In the genomic region with DNA sequence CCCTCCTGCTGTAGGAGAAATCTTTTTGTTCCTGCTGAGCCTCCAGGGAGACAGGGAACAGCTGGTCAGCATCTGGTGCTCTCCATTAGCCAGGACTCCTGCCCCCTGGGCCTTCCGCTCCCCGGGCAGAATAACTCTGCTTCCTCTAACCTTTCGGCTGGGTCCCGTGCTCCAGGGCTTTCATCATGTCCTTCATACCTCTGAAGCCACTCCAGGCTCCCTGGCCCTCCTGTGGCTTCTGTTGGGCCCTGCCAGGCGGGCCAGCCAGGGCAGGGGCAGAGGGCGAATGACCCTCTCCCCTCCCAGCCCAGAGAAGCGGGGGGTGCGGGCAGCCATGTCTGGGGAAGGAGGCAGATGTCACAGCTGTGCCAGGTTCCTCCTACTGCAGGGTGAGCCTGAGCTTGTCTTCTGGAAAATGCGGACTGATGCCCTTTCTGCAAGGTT, we compare ENCODE assay signal across 13 cellular contexts.
DNase-seq lines count a peak whose midpoint lies in the region; ATAC-seq and TF ChIP-seq lines count a peak whose summit lies in the region.
"Had no signal": no experiment of that assay in that cellular context is flagged by ENCODE, and none has a peak within 500 bp of the region (broad histone marks: within the 10 kb centered on the region; RNA-seq: fewer than 3 reads in every experiment).

No MANE protein-coding gene starts in this region.

- no peaks in the 10 kb centered on the region for H3K36me3 Mint-ChIP-seq in activated T-cell treated with anti-CD3 and anti-CD28 coated beads, Interleukin-2, amount 50 U/mL, for 4 hours (ENCODE audit: insufficient read depth)
- H3K36me3 Mint-ChIP-seq in activated T-helper 17 cell treated with anti-CD3 and anti-CD28 coated beads, Interleukin-2, amount 50 U/mL, for 72 hours (ENCODE audit: low read depth), result no peaks in the 10 kb centered on the region

- peak overlapping the region; percentile 43 for H4K8ac ChIP-seq in mesenchymal stem cell (ENCODE audit: low read length)

- TF ChIP-seq CTCF in AG09319 (IDR thresholded peaks at IDR 0.05; ENCODE audit: low read depth, low read length), result no peak

- ATAC-seq in activated T-cell treated with anti-CD3 and anti-CD28 coated beads, Interleukin-2, amount 50 U/mL, for 4 hours, result no peak
- ATAC-seq in activated T-helper 17 cell treated with anti-CD3 and anti-CD28 coated beads, Interleukin-2, amount 50 U/mL, for 72 hours (replicated peaks), result no peak
- ATAC-seq: effector memory CD8-positive, alpha-beta T cell had no signal

- peaks cover 8% of the 10 kb centered on the region for H3K27me3 Mint-ChIP-seq in activated T-cell treated with anti-CD3 and anti-CD28 coated beads, Interleukin-2, amount 50 U/mL, for 4 hours (ENCODE audit: low read depth)
- H3K27me3 Mint-ChIP-seq in activated T-helper 17 cell treated with anti-CD3 and anti-CD28 coated beads, Interleukin-2, amount 50 U/mL, for 72 hours, result peaks cover 9% of the 10 kb centered on the region

- H3K27me3 ChIP-seq in MG63, result no peaks in the 10 kb centered on the region
- peaks cover 81 to 82% of the 10 kb centered on the region in 2 experiments for H3K27me3 ChIP-seq in mesenchymal stem cell (ENCODE audit: control insufficient read depth in 1 of 2, insufficient read depth in 1 of 2, low read length in 2 of 2)

- no peak overlapping the region for H3K4ac ChIP-seq in mesenchymal stem cell (ENCODE audit: low read depth in 1 of 2, low read length in 2 of 2)

- no peak overlapping the region for H3K9ac ChIP-seq in mesenchymal stem cell (ENCODE audit: low read length)

- H3K18ac ChIP-seq in mesenchymal stem cell (ENCODE audit: low read depth in 1 of 2, low read length in 2 of 2), result no peak overlapping the region

- no peaks in the 10 kb centered on the region for H3K9me3 Mint-ChIP-seq in activated T-cell treated with anti-CD3 and anti-CD28 coated beads, Interleukin-2, amount 50 U/mL, for 4 hours
- H3K9me3 Mint-ChIP-seq in activated T-helper 17 cell treated with anti-CD3 and anti-CD28 coated beads, Interleukin-2, amount 50 U/mL, for 72 hours, result no peaks in the 10 kb centered on the region
- H3K9me3 Mint-ChIP-seq: effector memory CD8-positive, alpha-beta T cell; nephron progenitor cell had no signal

- H3K14ac ChIP-seq in mesenchymal stem cell (ENCODE audit: low read length in 2 of 2), result no peak overlapping the region

- H3K79me1 ChIP-seq in mesenchymal stem cell (replicated peaks; ENCODE audit: low read length, poor library complexity, severe bottlenecking), result no peaks in the 10 kb centered on the region

- no peak overlapping the region for H2BK5ac ChIP-seq in mesenchymal stem cell (ENCODE audit: low read depth, low read length, poor library complexity, severe bottlenecking)

- H3K36me3 ChIP-seq in MG63 (no peaks in the 10 kb centered on the region), mesenchymal stem cell (ENCODE audit: control insufficient read depth in 1 of 2, insufficient read depth in 2 of 2, low read depth in 1 of 2, low read length in 2 of 2) (no peaks in the 10 kb centered on the region)
- H3K36me3 ChIP-seq: brain microvascular endothelial cell had no signal

- WGBS in mesenchymal stem cell, result 59% methylated on average over 7 of the region's 9 CpGs

- no peak overlapping the region for H3K4me3 ChIP-seq in MG63
- H3K4me3 ChIP-seq in mesenchymal stem cell (ENCODE audit: insufficient read depth in 1 of 2, low read depth in 1 of 2, low read length in 2 of 2), result no peak overlapping the region

- no peaks in the 10 kb centered on the region for H3K4me1 Mint-ChIP-seq in activated T-cell treated with anti-CD3 and anti-CD28 coated beads, Interleukin-2, amount 50 U/mL, for 4 hours (ENCODE audit: low read depth)
- no peaks in the 10 kb centered on the region for H3K4me1 Mint-ChIP-seq in activated T-helper 17 cell treated with anti-CD3 and anti-CD28 coated beads, Interleukin-2, amount 50 U/mL, for 72 hours

- no peak overlapping the region for H3K27ac ChIP-seq in mesenchymal stem cell (ENCODE audit: low read length, poor library complexity, severe bottlenecking)
- H3K27ac ChIP-seq: brain microvascular endothelial cell had no signal

- no peak overlapping the region for H2AFZ ChIP-seq in mesenchymal stem cell (ENCODE audit: low read depth, low read length)

- DNase-seq in AG09319 (ENCODE audit: extremely low read depth, low read depth) (peak; percentile 15), MG63 (peak; percentile 61), fibroblast of peridontal ligament (ENCODE audit: extremely low read depth) (peak; percentile 13), mesenchymal stem cell (peak; percentile 51), DMS79 treated with DMSO at 0.1 percent for 48 hours (lab: John Stamatoyannopoulos, UW) (no peak)
- no peak for DNase-seq in activated T-cell treated with anti-CD3 and anti-CD28 coated beads, Interleukin-2, amount 50 U/mL, for 4 hours
- DNase-seq in stimulated activated CD4-positive, alpha-beta T cell treated with anti-CD3 and anti-CD28 coated beads, Interleukin-1b, Interleukin-23, amount 100 ng/mL, for 48 hours, result no peak
- DNase-seq: ACHN; brain microvascular endothelial cell; effector memory CD8-positive, alpha-beta T cell; NCI-H2107; nephron progenitor cell had no signal

- H2BK12ac ChIP-seq in mesenchymal stem cell (ENCODE audit: low read length in 2 of 2), result no peak overlapping the region

- no peak overlapping the region for H3K27ac Mint-ChIP-seq in activated T-helper 17 cell treated with anti-CD3 and anti-CD28 coated beads, Interleukin-2, amount 50 U/mL, for 72 hours
- H3K27ac Mint-ChIP-seq: effector memory CD8-positive, alpha-beta T cell had no signal

- no peak overlapping the region for H4K91ac ChIP-seq in mesenchymal stem cell (ENCODE audit: low read length)

- no peak overlapping the region for H2BK120ac ChIP-seq in mesenchymal stem cell (ENCODE audit: low read depth, low read length)

- H2BK15ac ChIP-seq in mesenchymal stem cell (ENCODE audit: low read depth, poor library complexity, severe bottlenecking), result no peak overlapping the region

- no peak overlapping the region for H3K4me3 Mint-ChIP-seq in activated T-cell treated with anti-CD3 and anti-CD28 coated beads, Interleukin-2, amount 50 U/mL, for 4 hours
- H3K4me3 Mint-ChIP-seq in activated T-helper 17 cell treated with anti-CD3 and anti-CD28 coated beads, Interleukin-2, amount 50 U/mL, for 72 hours, result no peak overlapping the region
- H3K4me3 Mint-ChIP-seq: effector memory CD8-positive, alpha-beta T cell; nephron progenitor cell had no signal

- peaks cover 3% of the 10 kb centered on the region for H3K4me1 ChIP-seq in mesenchymal stem cell (ENCODE audit: control insufficient read depth, insufficient read depth, low read depth, low read length)

- H3K23ac ChIP-seq in mesenchymal stem cell (ENCODE audit: low read length in 2 of 2), result no peak overlapping the region

- H3K4me2 ChIP-seq in mesenchymal stem cell (ENCODE audit: low read length, poor library complexity, severe bottlenecking), result no peak overlapping the region

- no peaks in the 10 kb centered on the region for H3K9me3 ChIP-seq in MG63
- H3K9me3 ChIP-seq in mesenchymal stem cell (ENCODE audit: control insufficient read depth, low read length), result no peaks in the 10 kb centered on the region

- no peak overlapping the region for H2AK5ac ChIP-seq in mesenchymal stem cell (ENCODE audit: low read length, severe bottlenecking)

Comparison
In these comparisons a context has a peak if more than half of its experiments do, and no peak if none do; other contexts are left out.
1. DNase-seq: peak in AG09319 (single experiment), MG63 (single experiment), fibroblast of peridontal ligament (single experiment) and mesenchymal stem cell (single experiment); none in activated T-cell treated with anti-CD3 and anti-CD28 coated beads, Interleukin-2, amount 50 U/mL, for 4 hours (single experiment), stimulated activated CD4-positive, alpha-beta T cell treated with anti-CD3 and anti-CD28 coated beads, Interleukin-1b, Interleukin-23, amount 100 ng/mL, for 48 hours (single experiment) and DMS79 treated with DMSO at 0.1 percent for 48 hours (single experiment).